ENCODE assay signal across 16 cellular contexts in the genomic region with DNA sequence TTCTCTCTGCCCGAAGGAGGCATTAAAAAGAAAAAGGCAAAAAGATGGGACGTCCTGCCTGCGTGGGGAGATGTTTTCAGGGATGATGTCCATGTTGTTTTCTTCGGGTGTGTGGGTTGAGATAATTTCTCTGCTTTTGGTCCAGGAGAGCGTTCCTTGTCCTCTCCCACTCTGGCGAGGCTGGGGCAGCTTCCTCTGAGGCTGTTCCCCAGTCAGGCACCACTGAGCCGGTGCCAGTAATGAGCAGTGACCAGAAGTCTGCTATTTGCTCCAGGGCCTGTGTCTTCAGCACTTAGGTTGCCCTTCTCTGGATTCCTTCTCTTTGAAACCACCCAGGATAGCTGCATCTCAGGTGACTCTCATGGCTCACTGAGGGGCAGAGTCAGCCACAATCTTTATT.
DNase-seq lines count a peak whose midpoint lies in the region; ATAC-seq and TF ChIP-seq lines count a peak whose summit lies in the region.
"Had no signal": no experiment of that assay in that cellular context is flagged by ENCODE, and none has a peak within 500 bp of the region (broad histone marks: within the 10 kb centered on the region; RNA-seq: fewer than 3 reads in every experiment).

No MANE protein-coding gene starts in this region.

- no peaks in the 10 kb centered on the region for H3K36me3 ChIP-seq in H7 (replicated peaks; ENCODE audit: control insufficient read depth, insufficient read depth, low read length)
- no peaks in the 10 kb centered on the region for H3K36me3 ChIP-seq in CD8-positive, alpha-beta memory T cell (ENCODE audit: insufficient read depth, low read length)
- H3K36me3 ChIP-seq in mesenchymal stem cell (ENCODE audit: control insufficient read depth in 1 of 2, insufficient read depth in 2 of 2, low read depth in 1 of 2, low read length in 2 of 2), result no peaks in the 10 kb centered on the region

- no peak overlapping the region for H3K4ac ChIP-seq in mesenchymal stem cell (ENCODE audit: low read depth in 1 of 2, low read length in 2 of 2)

- H2BK15ac ChIP-seq in mesenchymal stem cell (ENCODE audit: low read depth, poor library complexity, severe bottlenecking), result no peak overlapping the region

- H4K8ac ChIP-seq in mesenchymal stem cell (ENCODE audit: low read length), result no peak overlapping the region

- H3K4me3 Mint-ChIP-seq in CD8-positive, alpha-beta memory T cell, result no peak overlapping the region
- H3K4me3 Mint-ChIP-seq: CD4-positive, alpha-beta T cell; H9 had no signal

- no peak overlapping the region for H3K4me2 ChIP-seq in mesenchymal stem cell (ENCODE audit: low read length, poor library complexity, severe bottlenecking)

- H3K9me3 Mint-ChIP-seq in CD8-positive, alpha-beta memory T cell, result no peaks in the 10 kb centered on the region
- H3K9me3 Mint-ChIP-seq: CD4-positive, alpha-beta T cell; H9 had no signal

- H3K14ac ChIP-seq in mesenchymal stem cell (ENCODE audit: low read length in 2 of 2), result no peak overlapping the region

- CTCF ChIA-PET in CD8-positive, alpha-beta memory T cell (lab: Charles Lee), result no interaction called here

- H3K4me3 ChIP-seq in H7 (ENCODE audit: insufficient read depth, low read depth, low read length), result no peak overlapping the region
- H3K4me3 ChIP-seq in coronary artery, result no peak overlapping the region
- H3K4me3 ChIP-seq in CD8-positive, alpha-beta memory T cell (ENCODE audit: low read length), result no peak overlapping the region
- H3K4me3 ChIP-seq in mesenchymal stem cell (ENCODE audit: insufficient read depth in 1 of 2, low read depth in 1 of 2, low read length in 2 of 2), result no peak overlapping the region

- H2AK5ac ChIP-seq in mesenchymal stem cell (ENCODE audit: low read length, severe bottlenecking), result no peak overlapping the region

- H3K18ac ChIP-seq in mesenchymal stem cell (ENCODE audit: low read depth in 1 of 2, low read length in 2 of 2), result no peak overlapping the region

- TF ChIP-seq CTCF in coronary artery (IDR thresholded peaks at IDR 0.05), result no peak

- POLR2A ChIA-PET in CD8-positive, alpha-beta memory T cell (lab: Charles Lee), result no interaction called here

- H2BK12ac ChIP-seq in mesenchymal stem cell (ENCODE audit: low read length in 2 of 2), result no peak overlapping the region

- H3K79me1 ChIP-seq in mesenchymal stem cell (replicated peaks; ENCODE audit: low read length, poor library complexity, severe bottlenecking), result no peaks in the 10 kb centered on the region

- no peaks in the 10 kb centered on the region for H3K9me3 ChIP-seq in CD8-positive, alpha-beta memory T cell (ENCODE audit: low read length)
- no peaks in the 10 kb centered on the region for H3K9me3 ChIP-seq in mesenchymal stem cell (ENCODE audit: control insufficient read depth, low read length)

- WGBS in mesenchymal stem cell, result 81% methylated on average over 7 of the region's 7 CpGs

- H3K27ac Mint-ChIP-seq in CD8-positive, alpha-beta memory T cell, result no peak overlapping the region
- H3K27ac Mint-ChIP-seq: CD4-positive, alpha-beta T cell; H9 had no signal

- no peak overlapping the region for H3K9ac ChIP-seq in mesenchymal stem cell (ENCODE audit: low read length)

- peak overlapping the region; percentile 99 for H3K27ac ChIP-seq in angular gyrus (ENCODE audit: low read depth, low read length)
- no peak overlapping the region for H3K27ac ChIP-seq in coronary artery
- peak overlapping the region; percentile 97 for H3K27ac ChIP-seq in layer of hippocampus (ENCODE audit: low read depth, low read length)
- H3K27ac ChIP-seq in CD8-positive, alpha-beta memory T cell (ENCODE audit: low read depth, low read length), result no peak overlapping the region
- no peak overlapping the region for H3K27ac ChIP-seq in mesenchymal stem cell (ENCODE audit: low read length, poor library complexity, severe bottlenecking)
- H3K27ac ChIP-seq: C4-2B had no signal

- no peak overlapping the region for H2BK120ac ChIP-seq in mesenchymal stem cell (ENCODE audit: low read depth, low read length)

- no peaks in the 10 kb centered on the region for H3K36me3 Mint-ChIP-seq in CD8-positive, alpha-beta memory T cell

- no peaks in the 10 kb centered on the region for H3K4me1 Mint-ChIP-seq in CD8-positive, alpha-beta memory T cell
- H3K4me1 Mint-ChIP-seq: H9 had no signal

- no peak overlapping the region for H2BK5ac ChIP-seq in mesenchymal stem cell (ENCODE audit: low read depth, low read length, poor library complexity, severe bottlenecking)

- H4K91ac ChIP-seq in mesenchymal stem cell (ENCODE audit: low read length), result no peak overlapping the region

- H3K27me3 Mint-ChIP-seq in CD8-positive, alpha-beta memory T cell, result peaks cover 3 to 26% of the 10 kb centered on the region in 2 donors

- no peaks in the 10 kb centered on the region for H3K4me1 ChIP-seq in CD8-positive, alpha-beta memory T cell (ENCODE audit: insufficient read depth, low read length)
- no peaks in the 10 kb centered on the region for H3K4me1 ChIP-seq in mesenchymal stem cell (ENCODE audit: control insufficient read depth, insufficient read depth, low read depth, low read length)

- DNase-seq in H7 (peak; percentile 1), coronary artery (ENCODE audit: low spot score) (peak; percentile 16), anterior cingulate cortex (lab: John Stamatoyannopoulos, UW) (no peak), mesenchymal stem cell (no peak)
- no peak for DNase-seq in CD8-positive, alpha-beta memory T cell
- DNase-seq: ACHN; CD4-positive, alpha-beta T cell; DMS153; DMS79; GDM1; GOT3; H9 had no signal

- no peak overlapping the region for H2AFZ ChIP-seq in mesenchymal stem cell (ENCODE audit: low read depth, low read length)

- no peak for ATAC-seq in GM21367 (IDR thresholded peaks at IDR 0.05; ENCODE audit: unreplicated experiment)

- H3K27me3 ChIP-seq in H7 (ENCODE audit: control insufficient read depth, insufficient read depth, low read length), result no peaks in the 10 kb centered on the region
- no peaks in the 10 kb centered on the region for H3K27me3 ChIP-seq in layer of hippocampus (ENCODE audit: control insufficient read depth, insufficient read depth, low read length)
- no peaks in the 10 kb centered on the region for H3K27me3 ChIP-seq in CD8-positive, alpha-beta memory T cell (ENCODE audit: insufficient read depth, low read length, poor library complexity, severe bottlenecking)
- peaks cover 36 to 59% of the 10 kb centered on the region in 2 experiments for H3K27me3 ChIP-seq in mesenchymal stem cell (ENCODE audit: control insufficient read depth in 1 of 2, insufficient read depth in 1 of 2, low read length in 2 of 2)

- no peak overlapping the region for H3K23ac ChIP-seq in mesenchymal stem cell (ENCODE audit: low read length in 2 of 2)

Comparison
In these comparisons a context has a peak if more than half of its experiments do, and no peak if none do; other contexts are left out.
1. DNase-seq: peak in H7 (single experiment) and coronary artery (single experiment); none in anterior cingulate cortex (0 of 58), CD8-positive, alpha-beta memory T cell (0 of 5) and mesenchymal stem cell (single experiment).
2. H3K27ac ChIP-seq: peak in angular gyrus (single experiment) and layer of hippocampus (single experiment); none in coronary artery (0 of 2), CD8-positive, alpha-beta memory T cell (single experiment) and mesenchymal stem cell (single experiment).